17 cellular contexts compared by ENCODE assay signal in the genomic region with DNA sequence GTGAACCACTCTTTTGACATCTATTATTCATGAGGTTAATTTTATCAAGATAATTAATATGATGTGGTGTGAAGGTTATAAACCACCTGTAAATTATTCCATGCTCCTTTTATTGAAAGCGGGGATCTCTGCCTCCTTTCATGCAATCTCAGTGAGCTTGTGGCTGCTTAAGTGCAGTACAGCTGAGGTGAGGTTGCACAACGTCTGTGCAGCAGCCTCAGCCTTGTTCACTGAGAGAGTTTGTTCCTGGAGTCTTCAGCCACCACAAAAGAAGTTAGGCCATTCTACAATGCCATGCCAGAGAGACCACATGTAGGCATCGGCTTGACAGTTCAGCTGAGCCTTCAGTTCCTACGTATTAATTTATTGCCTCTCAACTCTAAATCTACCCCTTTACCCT.
DNase-seq lines count a peak whose midpoint lies in the region; ATAC-seq and TF ChIP-seq lines count a peak whose summit lies in the region.
"Had no signal": no experiment of that assay in that cellular context is flagged by ENCODE, and none has a peak within 500 bp of the region (broad histone marks: within the 10 kb centered on the region; RNA-seq: fewer than 3 reads in every experiment).

No MANE protein-coding gene starts in this region.

- no peaks in the 10 kb centered on the region for H3K4me1 Mint-ChIP-seq in activated T-helper 17 cell treated with anti-CD3 and anti-CD28 coated beads, Interleukin-2, amount 50 U/mL, for 72 hours
- H3K4me1 Mint-ChIP-seq: CD8-positive, alpha-beta memory T cell had no signal

- ATAC-seq in Right ventricle myocardium superior (ENCODE audit: poor library complexity): peak; percentile 84
- peak; percentile 69 to 76 for ATAC-seq in right cardiac atrium
- peak; percentile 10 for ATAC-seq in upper lobe of right lung
- ATAC-seq in activated T-helper 17 cell treated with anti-CD3 and anti-CD28 coated beads, Interleukin-2, amount 50 U/mL, for 72 hours (replicated peaks): no peak
- no peak for ATAC-seq in HG02840 (IDR thresholded peaks at IDR 0.05; ENCODE audit: low FRiP score, unreplicated experiment)
- ATAC-seq: GM12878 had no signal

- WGBS in right cardiac atrium: 47% methylated on average over 4 of the region's 4 CpGs

- H3K4me1 ChIP-seq in right atrium auricular region (peaks cover 0 to 11% of the 10 kb centered on the region in 2 donors), right cardiac atrium (ENCODE audit: control insufficient read depth, insufficient read depth, low read length) (no peaks in the 10 kb centered on the region), upper lobe of right lung (no peaks in the 10 kb centered on the region)
- H3K4me1 ChIP-seq: BLaER1, HAP-1 had no signal

- H3K9me3 ChIP-seq in right atrium auricular region: no peaks in the 10 kb centered on the region
- H3K9me3 ChIP-seq in right cardiac atrium (ENCODE audit: control insufficient read depth, low read length): no peaks in the 10 kb centered on the region
- no peaks in the 10 kb centered on the region for H3K9me3 ChIP-seq in upper lobe of right lung
- H3K9me3 ChIP-seq: BLaER1, HAP-1 had no signal

- H3K4me3 ChIP-seq in right atrium auricular region (no peak overlapping the region), right cardiac atrium (ENCODE audit: low read length) (no peak overlapping the region), upper lobe of right lung (no peak overlapping the region)
- H3K4me3 ChIP-seq: BLaER1, GM12878, HAP-1 had no signal

- H3K36me3 Mint-ChIP-seq in activated T-helper 17 cell treated with anti-CD3 and anti-CD28 coated beads, Interleukin-2, amount 50 U/mL, for 72 hours (ENCODE audit: low read depth): no peaks in the 10 kb centered on the region
- H3K36me3 Mint-ChIP-seq: CD8-positive, alpha-beta memory T cell had no signal

- H3K27ac Mint-ChIP-seq in activated T-helper 17 cell treated with anti-CD3 and anti-CD28 coated beads, Interleukin-2, amount 50 U/mL, for 72 hours: no peak overlapping the region

- TF ChIP-seq CTCF in right atrium auricular region (IDR thresholded peaks at IDR 0.05): no peak
- no peak for TF ChIP-seq CTCF in upper lobe of right lung (IDR thresholded peaks at IDR 0.05)

- H3K36me3 ChIP-seq in right atrium auricular region (no peaks in the 10 kb centered on the region), upper lobe of right lung (no peaks in the 10 kb centered on the region)
- H3K36me3 ChIP-seq: BLaER1, HAP-1 had no signal

- H3K4me3 Mint-ChIP-seq in activated T-helper 17 cell treated with anti-CD3 and anti-CD28 coated beads, Interleukin-2, amount 50 U/mL, for 72 hours: no peak overlapping the region
- H3K4me3 Mint-ChIP-seq: CD8-positive, alpha-beta memory T cell had no signal

- intact Hi-C loops in Right ventricle myocardium superior (cut with DNase I) (no loop called here), right cardiac atrium (cut with DNase I) (no loop called here), upper lobe of right lung (cut with DNase I) (no loop called here)

- DNase-seq in Right ventricle myocardium superior (no peak), right atrium auricular region (ENCODE audit: low spot score) (no peak), fibroblast of gingiva (ENCODE audit: low read depth) (peak; percentile 7), right cardiac atrium (peak in 1 of 3 donors; percentile 49), upper lobe of right lung (no peak), NCI-H2171 treated with DMSO at 0.1 percent for 48 hours (lab: John Stamatoyannopoulos, UW) (no peak)
- DNase-seq: CD8-positive, alpha-beta memory T cell; GDM1; NCI-H187; NCI-H526 treated with DMSO at 0.1 percent for 48 hours; SHP77 treated with DMSO at 0.1 percent for 48 hours had no signal

- peak overlapping the region in 1 of 2 donors; percentile 53 for H3K27ac ChIP-seq in right atrium auricular region
- peak overlapping the region; percentile 2 for H3K27ac ChIP-seq in right cardiac atrium (ENCODE audit: low read length)
- no peak overlapping the region for H3K27ac ChIP-seq in upper lobe of right lung
- H3K27ac ChIP-seq: BLaER1, KMS-11 had no signal

- H3K27me3 Mint-ChIP-seq in activated T-helper 17 cell treated with anti-CD3 and anti-CD28 coated beads, Interleukin-2, amount 50 U/mL, for 72 hours: no peaks in the 10 kb centered on the region
- H3K27me3 Mint-ChIP-seq: CD8-positive, alpha-beta memory T cell had no signal

- peaks cover 4% of the 10 kb centered on the region for H3K9me3 Mint-ChIP-seq in activated T-helper 17 cell treated with anti-CD3 and anti-CD28 coated beads, Interleukin-2, amount 50 U/mL, for 72 hours

- no peaks in the 10 kb centered on the region for H3K27me3 ChIP-seq in right atrium auricular region
- H3K27me3 ChIP-seq in right cardiac atrium (ENCODE audit: control insufficient read depth, insufficient read depth): no peaks in the 10 kb centered on the region
- no peaks in the 10 kb centered on the region for H3K27me3 ChIP-seq in upper lobe of right lung
- H3K27me3 ChIP-seq: BLaER1 had no signal

Comparison
In these comparisons a context has a peak if more than half of its experiments do, and no peak if none do; other contexts are left out.
1. ATAC-seq: peak in Right ventricle myocardium superior (single experiment), right cardiac atrium (2 of 2) and upper lobe of right lung (single experiment); none in activated T-helper 17 cell treated with anti-CD3 and anti-CD28 coated beads, Interleukin-2, amount 50 U/mL, for 72 hours (single experiment) and HG02840 (single experiment).